In genomic region chr4:84099591-84099990, GRCh38 we compare ENCODE assay signal across 25 cellular contexts.
"Had no signal": no experiment of that assay in that cellular context is flagged by ENCODE, and none has a peak within 500 bp of the region (broad histone marks: within the 10 kb centered on the region; RNA-seq: fewer than 3 reads in every experiment).

No MANE protein-coding gene starts in this region.

- H3K9me3 Mint-ChIP-seq: activated CD4-positive, alpha-beta memory T cell treated with anti-CD3 and anti-CD28 coated beads for 36 hours; activated CD4-positive, alpha-beta T cell treated with anti-CD3 and anti-CD28 coated beads, Interleukin-2, amount 10 ng/mL, durations not matched to agents 24 days and 14 days; activated naive CD4-positive, alpha-beta T cell treated with anti-CD3 and anti-CD28 coated beads for 36 hours; activated naive CD8-positive, alpha-beta T cell treated with anti-CD3 and anti-CD28 coated beads for 36 hours; activated T-helper 1 cell treated with anti-CD3 and anti-CD28 coated beads, Interleukin-12 subunit alpha, Interleukin-12 subunit beta, Interleukin-2, Interleukin-4 antibody, amounts not matched to agents 30 ng/mL and 10 ng/mL and 1 ng/mL, durations not matched to agents 14 hours and 24 hours and 36 hours; neural crest cell had no signal

- H3K9me3 ChIP-seq: adrenal gland, sigmoid colon, stomach, tibial artery had no signal

- H3K36me3 Mint-ChIP-seq: activated CD4-positive, alpha-beta memory T cell treated with anti-CD3 and anti-CD28 coated beads for 36 hours; activated naive CD8-positive, alpha-beta T cell treated with anti-CD3 and anti-CD28 coated beads for 36 hours; naive thymus-derived CD8-positive, alpha-beta T cell; stimulated activated naive B cell treated with anti-CD40 and anti-IgM and Interleukin-4, amounts not matched to agents 10 μg/mL and 1 μg/mL and 100 μg/mL, for 72 hours had no signal

- H3K27me3 ChIP-seq: adrenal gland, sigmoid colon, stomach, tibial artery had no signal

- H3K27me3 Mint-ChIP-seq: activated CD4-positive, alpha-beta memory T cell treated with anti-CD3 and anti-CD28 coated beads for 36 hours; activated CD4-positive, alpha-beta T cell treated with anti-CD3 and anti-CD28 coated beads, Interleukin-2, amount 10 ng/mL, durations not matched to agents 24 days and 14 days; activated naive CD8-positive, alpha-beta T cell treated with anti-CD3 and anti-CD28 coated beads for 36 hours; naive thymus-derived CD8-positive, alpha-beta T cell; stimulated activated naive B cell treated with anti-CD40 and anti-IgM and Interleukin-4, amounts not matched to agents 10 μg/mL and 1 μg/mL and 100 μg/mL, for 72 hours had no signal

- H3K27ac ChIP-seq: adrenal gland, sigmoid colon, stomach, tibial artery, WERI-Rb-1 had no signal

- H3K36me3 ChIP-seq: adrenal gland, sigmoid colon, stomach, tibial artery, WERI-Rb-1 had no signal

- H3K27ac Mint-ChIP-seq: activated CD4-positive, alpha-beta memory T cell treated with anti-CD3 and anti-CD28 coated beads for 36 hours; activated CD4-positive, alpha-beta T cell treated with anti-CD3 and anti-CD28 coated beads, Interleukin-2, amount 10 ng/mL, durations not matched to agents 24 days and 14 days; activated naive CD4-positive, alpha-beta T cell treated with anti-CD3 and anti-CD28 coated beads for 36 hours; activated naive CD8-positive, alpha-beta T cell treated with anti-CD3 and anti-CD28 coated beads for 36 hours; activated T-helper 1 cell treated with anti-CD3 and anti-CD28 coated beads, Interleukin-12 subunit alpha, Interleukin-12 subunit beta, Interleukin-2, Interleukin-4 antibody, amounts not matched to agents 30 ng/mL and 10 ng/mL and 1 ng/mL, durations not matched to agents 14 hours and 24 hours and 36 hours; naive thymus-derived CD8-positive, alpha-beta T cell; stimulated activated naive B cell treated with anti-CD40 and anti-IgM and Interleukin-4, amounts not matched to agents 10 μg/mL and 1 μg/mL and 100 μg/mL, for 72 hours had no signal

- H3K4me1 Mint-ChIP-seq: activated CD4-positive, alpha-beta T cell treated with anti-CD3 and anti-CD28 coated beads, Interleukin-2, amount 10 ng/mL, durations not matched to agents 24 days and 14 days; activated naive CD8-positive, alpha-beta T cell treated with anti-CD3 and anti-CD28 coated beads for 36 hours; naive thymus-derived CD8-positive, alpha-beta T cell; stimulated activated naive B cell treated with anti-CD40 and anti-IgM and Interleukin-4, amounts not matched to agents 10 μg/mL and 1 μg/mL and 100 μg/mL, for 72 hours had no signal

- DNase-seq: activated CD4-positive, alpha-beta memory T cell treated with anti-CD3 and anti-CD28 coated beads for 36 hours; activated CD4-positive, alpha-beta T cell treated with anti-CD3 and anti-CD28 coated beads, Interleukin-2, amount 10 ng/mL, durations not matched to agents 24 days and 14 days; activated CD4-positive, CD25-positive, alpha-beta regulatory T cell treated with anti-CD3 and anti-CD28 coated beads, Interleukin-2, amount 50 U/mL, for 72 hours; activated CD8-positive, alpha-beta memory T cell treated with anti-CD3 and anti-CD28 coated beads, Interleukin-2, amount 50 U/mL, for 4 hours; activated effector memory CD4-positive, alpha-beta T cell treated with anti-CD3 and anti-CD28 coated beads, Interleukin-2, amount 50 U/mL, for 16 hours; activated naive CD4-positive, alpha-beta T cell treated with anti-CD3 and anti-CD28 coated beads for 36 hours; activated naive CD8-positive, alpha-beta T cell treated with anti-CD3 and anti-CD28 coated beads for 36 hours; activated T-cell treated with anti-CD3 and anti-CD28 coated beads, Interleukin-2, amount 50 U/mL, for 1 hour; adrenal gland; aorta; central memory CD4-positive, alpha-beta T cell; foreskin fibroblast; hippocampal formation; naive thymus-derived CD8-positive, alpha-beta T cell; posterior cingulate gyrus; sigmoid colon; small intestine; stimulated activated CD4-positive, alpha-beta T cell treated with anti-CD3 and anti-CD28 coated beads, Interleukin-1b, Interleukin-23, amount 100 ng/mL, for 48 hours; stimulated activated naive B cell treated with anti-CD40 and anti-IgM and Interleukin-4, amounts not matched to agents 10 μg/mL and 1 μg/mL and 100 μg/mL, for 72 hours; stomach; T-helper 9 cell; tibial artery; WERI-Rb-1 had no signal

- H3K4me1 ChIP-seq: adrenal gland, sigmoid colon, stomach, tibial artery had no signal

- H3K4me3 ChIP-seq: adrenal gland, sigmoid colon, stomach, tibial artery had no signal

- H3K4me3 Mint-ChIP-seq: activated CD4-positive, alpha-beta memory T cell treated with anti-CD3 and anti-CD28 coated beads for 36 hours; activated CD4-positive, alpha-beta T cell treated with anti-CD3 and anti-CD28 coated beads, Interleukin-2, amount 10 ng/mL, durations not matched to agents 24 days and 14 days; activated naive CD4-positive, alpha-beta T cell treated with anti-CD3 and anti-CD28 coated beads for 36 hours; activated naive CD8-positive, alpha-beta T cell treated with anti-CD3 and anti-CD28 coated beads for 36 hours; activated T-helper 1 cell treated with anti-CD3 and anti-CD28 coated beads, Interleukin-12 subunit alpha, Interleukin-12 subunit beta, Interleukin-2, Interleukin-4 antibody, amounts not matched to agents 30 ng/mL and 10 ng/mL and 1 ng/mL, durations not matched to agents 14 hours and 24 hours and 36 hours; naive thymus-derived CD8-positive, alpha-beta T cell; neural crest cell; stimulated activated naive B cell treated with anti-CD40 and anti-IgM and Interleukin-4, amounts not matched to agents 10 μg/mL and 1 μg/mL and 100 μg/mL, for 72 hours had no signal
